Comparison of ENCODE assay signal across 23 cellular contexts in genomic region chr12:103821773-103822172, GRCh38. TPM values are rescaled to one million over a fixed set of nuclear protein-coding genes. Genes with fewer than 3 reads are reported as not detected.
A peak's percentile ranks its signal among the peaks of the same experiment; 100 is the strongest.
DNase-seq lines count a peak whose midpoint lies in the region; ATAC-seq and TF ChIP-seq lines count a peak whose summit lies in the region.
"Had no signal": no experiment of that assay in that cellular context is flagged by ENCODE, and none has a peak within 500 bp of the region (broad histone marks: within the 10 kb centered on the region; RNA-seq: fewer than 3 reads in every experiment).

No MANE protein-coding gene starts in this region.

- ATAC-seq in natural killer cell treated with Interleukin-12 subunit alpha and Interleukin-12 subunit beta and Interleukin-15 and Interleukin-18, amount 100 ng/mL, for 72 hours: no peak
- ATAC-seq: activated naive CD4-positive, alpha-beta T cell treated with anti-CD3 and anti-CD28 coated beads, Interleukin-2, amount 50 U/mL, for 72 hours; activated T-helper 17 cell treated with anti-CD3 and anti-CD28 coated beads, Interleukin-2, amount 50 U/mL, for 72 hours; natural killer cell; right lobe of liver; WTC11 had no signal

- H3K4me3 Mint-ChIP-seq in endodermal cell (no peak overlapping the region), osteocyte (ENCODE audit: unreplicated experiment) (no peak overlapping the region), Caco-2 (ENCODE audit: unreplicated experiment) (no peak overlapping the region)
- no peak overlapping the region for H3K4me3 Mint-ChIP-seq in natural killer cell treated with Interleukin-12 subunit alpha and Interleukin-12 subunit beta and Interleukin-15 and Interleukin-18, amount 100 ng/mL, for 72 hours
- H3K4me3 Mint-ChIP-seq: activated T-helper 17 cell treated with anti-CD3 and anti-CD28 coated beads, Interleukin-2, amount 50 U/mL, for 72 hours; immature natural killer cell; natural killer cell; WTC11 had no signal

- DNase-seq in AG10803 (ENCODE audit: low read depth): peak; percentile 40
- DNase-seq in M059J (ENCODE audit: low read depth): peak; percentile 46
- no peak for DNase-seq in endodermal cell
- DNase-seq in osteocyte (ENCODE audit: extremely low spot score, unreplicated experiment): no peak
- DNase-seq in KG1 (lab: John Stamatoyannopoulos, UW): no peak
- DNase-seq in amniotic stem cell (lab: John Stamatoyannopoulos, UW): no peak
- no peak for DNase-seq in natural killer cell treated with Interleukin-12 subunit alpha and Interleukin-12 subunit beta and Interleukin-15 and Interleukin-18, amount 100 ng/mL, for 72 hours (ENCODE audit: low spot score)
- no peak for DNase-seq in Caco-2
- DNase-seq: immature natural killer cell; midbrain; natural killer cell; NCI-H1105 treated with DMSO at 0.1 percent for 48 hours; NCI-H2081; NCI-H446; ovary; right lobe of liver; SHP77; stimulated activated CD8-positive, alpha-beta memory T cell treated with anti-CD3 and anti-CD28 coated beads, Interleukin-4, amount 100 ng/mL, for 48 hours; trophoblast cell had no signal

- POLR2A ChIA-PET in Caco-2 (lab: Charles Lee): no interaction called here

- intact Hi-C loops in Caco-2 (cut with micrococcal nuclease; ENCODE audit: unreplicated experiment): no loop called here

- H3K4me1 Mint-ChIP-seq in endodermal cell (peaks cover 27% of the 10 kb centered on the region), osteocyte (ENCODE audit: unreplicated experiment) (peaks cover 30% of the 10 kb centered on the region), Caco-2 (ENCODE audit: low read depth, unreplicated experiment) (no peaks in the 10 kb centered on the region)
- H3K4me1 Mint-ChIP-seq in natural killer cell treated with Interleukin-12 subunit alpha and Interleukin-12 subunit beta and Interleukin-15 and Interleukin-18, amount 100 ng/mL, for 72 hours (ENCODE audit: low read depth in 2 of 2): peaks cover 0 to 2% of the 10 kb centered on the region in 2 donors
- H3K4me1 Mint-ChIP-seq: activated T-helper 17 cell treated with anti-CD3 and anti-CD28 coated beads, Interleukin-2, amount 50 U/mL, for 72 hours; immature natural killer cell; natural killer cell had no signal

- H3K27me3 ChIP-seq in endodermal cell (ENCODE audit: control insufficient read depth, insufficient read depth, low read length, poor library complexity, severe bottlenecking): no peaks in the 10 kb centered on the region
- no peaks in the 10 kb centered on the region for H3K27me3 ChIP-seq in Caco-2 (replicated peaks; ENCODE audit: control insufficient read depth, insufficient read depth, low read length)
- H3K27me3 ChIP-seq: hepatocyte, ovary, right lobe of liver had no signal

- H3K27ac Mint-ChIP-seq in endodermal cell (no peak overlapping the region), osteocyte (ENCODE audit: unreplicated experiment) (peak overlapping the region; percentile 3), Caco-2 (ENCODE audit: unreplicated experiment) (no peak overlapping the region)
- H3K27ac Mint-ChIP-seq in natural killer cell treated with Interleukin-12 subunit alpha and Interleukin-12 subunit beta and Interleukin-15 and Interleukin-18, amount 100 ng/mL, for 72 hours: no peak overlapping the region
- H3K27ac Mint-ChIP-seq: activated naive CD4-positive, alpha-beta T cell treated with anti-CD3 and anti-CD28 coated beads, Interleukin-2, amount 50 U/mL, for 72 hours; activated T-helper 17 cell treated with anti-CD3 and anti-CD28 coated beads, Interleukin-2, amount 50 U/mL, for 72 hours; immature natural killer cell; natural killer cell; WTC11 had no signal

- no peak for TF ChIP-seq CTCF in AG10803 (conservative IDR thresholded peaks at IDR 0.05; ENCODE audit: low read length)
- no peak for TF ChIP-seq CTCF in endodermal cell (conservative IDR thresholded peaks at IDR 0.05)
- TF ChIP-seq CTCF in osteocyte (IDR thresholded peaks at IDR 0.05): no peak
- TF ChIP-seq CTCF in Caco-2 (IDR thresholded peaks at IDR 0.05; ENCODE audit: insufficient read depth in 1 of 2, low read depth in 1 of 2, low read length in 1 of 2, severe bottlenecking in 1 of 2, unreplicated experiment in 1 of 2): no peak

- CTCF ChIA-PET in Caco-2 (lab: Charles Lee): no interaction called here

- H3K4me1 ChIP-seq in endodermal cell (ENCODE audit: control insufficient read depth, insufficient read depth, low read length) (peaks cover 10% of the 10 kb centered on the region), Caco-2 (no peaks in the 10 kb centered on the region)

- no peaks in the 10 kb centered on the region for H3K27me3 Mint-ChIP-seq in endodermal cell (ENCODE audit: insufficient read depth)
- H3K27me3 Mint-ChIP-seq in osteocyte (ENCODE audit: unreplicated experiment): no peaks in the 10 kb centered on the region
- peaks cover 0 to 5% of the 10 kb centered on the region in 2 donors for H3K27me3 Mint-ChIP-seq in natural killer cell treated with Interleukin-12 subunit alpha and Interleukin-12 subunit beta and Interleukin-15 and Interleukin-18, amount 100 ng/mL, for 72 hours
- H3K27me3 Mint-ChIP-seq in Caco-2 (ENCODE audit: insufficient read depth, unreplicated experiment): no peaks in the 10 kb centered on the region
- H3K27me3 Mint-ChIP-seq: activated T-helper 17 cell treated with anti-CD3 and anti-CD28 coated beads, Interleukin-2, amount 50 U/mL, for 72 hours had no signal

- no TSS peak for BruUV-seq in Caco-2 (replicated peaks; lab: Mats Ljungman, UMichigan)

- H3K9me3 ChIP-seq in endodermal cell (ENCODE audit: control insufficient read depth, low read length) (peaks cover 16% of the 10 kb centered on the region), Caco-2 (no peaks in the 10 kb centered on the region; the same call in 1 of the 2 replicates)
- H3K9me3 ChIP-seq: ovary, right lobe of liver had no signal

- H3K9ac ChIP-seq in endodermal cell (ENCODE audit: extremely low read depth, low read length, poor library complexity, severe bottlenecking): no peak overlapping the region

- H3K36me3 ChIP-seq in endodermal cell (ENCODE audit: control insufficient read depth, insufficient read depth, low read length): peaks cover 29% of the 10 kb centered on the region
- no peaks in the 10 kb centered on the region for H3K36me3 ChIP-seq in Caco-2 (ENCODE audit: control insufficient read depth, insufficient read depth, low read length)
- H3K36me3 ChIP-seq: ovary, right lobe of liver had no signal

- H3K36me3 Mint-ChIP-seq in endodermal cell (ENCODE audit: low read depth) (peaks cover 21% of the 10 kb centered on the region), osteocyte (ENCODE audit: unreplicated experiment) (no peaks in the 10 kb centered on the region), Caco-2 (ENCODE audit: insufficient read depth, unreplicated experiment) (no peaks in the 10 kb centered on the region)
- H3K36me3 Mint-ChIP-seq in natural killer cell treated with Interleukin-12 subunit alpha and Interleukin-12 subunit beta and Interleukin-15 and Interleukin-18, amount 100 ng/mL, for 72 hours: no peaks in the 10 kb centered on the region
- H3K36me3 Mint-ChIP-seq: natural killer cell had no signal

- peaks cover 7% of the 10 kb centered on the region for H3K9me3 Mint-ChIP-seq in endodermal cell
- H3K9me3 Mint-ChIP-seq in osteocyte (ENCODE audit: unreplicated experiment): no peaks in the 10 kb centered on the region
- no peaks in the 10 kb centered on the region for H3K9me3 Mint-ChIP-seq in natural killer cell treated with Interleukin-12 subunit alpha and Interleukin-12 subunit beta and Interleukin-15 and Interleukin-18, amount 100 ng/mL, for 72 hours
- peaks cover 10% of the 10 kb centered on the region for H3K9me3 Mint-ChIP-seq in Caco-2 (ENCODE audit: unreplicated experiment)
- H3K9me3 Mint-ChIP-seq: activated T-helper 17 cell treated with anti-CD3 and anti-CD28 coated beads, Interleukin-2, amount 50 U/mL, for 72 hours; immature natural killer cell; natural killer cell had no signal

- no peak overlapping the region for H3K27ac ChIP-seq in endodermal cell (ENCODE audit: low read depth, low read length)
- H3K27ac ChIP-seq: hepatocyte, ovary, right lobe of liver had no signal

- 100% methylated on average over 1 of the region's 1 CpG; no CpG with 5 or more reads in 1 of the 2 experiments for WGBS in endodermal cell (ENCODE audit: insufficient coverage in 1 of 2, insufficient read length in 1 of 2), 2 experiments

- H3K4me3 ChIP-seq in AG10803 (ENCODE audit: low read length) (no peak overlapping the region), endodermal cell (ENCODE audit: low read length) (peak overlapping the region; percentile 49), Caco-2 (ENCODE audit: low read depth, low read length) (no peak overlapping the region)
- H3K4me3 ChIP-seq: hepatocyte, ovary, right lobe of liver had no signal

RNA-seq across cellular contexts. Expression of gene NT5DC3, which starts 19.3 kb away (rescaled TPM):
- 7.3 and 10.4 TPM in 2 replicates for total RNA-seq in M059J (2014; rRNA removed; shearing (Covaris generic))
- total RNA-seq in endodermal cell (10 to 100 TPM; 24.2 to 28.3 TPM), osteocyte (11.3 and 12.5 TPM in 2 replicates), Caco-2 (2022) (9.5 and 10.7 TPM in 2 replicates)
- 3.9 TPM for polyA plus RNA-seq in endodermal cell (2013, experiment 1 of 2)
- polyA plus RNA-seq in endodermal cell (2013, experiment 2 of 2): 3.7 TPM
- 10 to 100 TPM in 1 of 2 donors, 1 to 10 TPM in 1; 3.9 to 15.5 TPM for total RNA-seq in natural killer cell treated with Interleukin-12 subunit alpha and Interleukin-12 subunit beta and Interleukin-15 and Interleukin-18, amount 100 ng/mL, for 72 hours

Comparison
In these comparisons a context has a peak if more than half of its experiments do, and no peak if none do; other contexts are left out.
1. DNase-seq: peak in AG10803 (single experiment) and M059J (single experiment); none in endodermal cell (single experiment), osteocyte (single experiment), KG1 (single experiment), amniotic stem cell (single experiment), natural killer cell treated with Interleukin-12 subunit alpha and Interleukin-12 subunit beta and Interleukin-15 and Interleukin-18, amount 100 ng/mL, for 72 hours (single experiment) and Caco-2 (0 of 2).